ENCODE assay signal across 6 cellular contexts in genomic region chr1:77531596-77532280, GRCh38.
DNase-seq lines count a peak whose midpoint lies in the region; ATAC-seq and TF ChIP-seq lines count a peak whose summit lies in the region.
"Not testable (repeated sequence)": the region's sequence is repeated elsewhere in the genome, so short reads cannot be mapped to it uniquely, and the experiment has no call there.

No MANE protein-coding gene starts in this region.

- H3K27ac ChIP-seq in VCaP (peak overlapping the region; percentile 96; the same call in 1 of the 2 replicates), dorsolateral prefrontal cortex (peak overlapping the region in 33 of 59 donors; percentile 63 to 94 (median 83))
- not testable (repeated sequence) for H3K27ac ChIP-seq in trophoblast cell (ENCODE audit: low read depth, low read length); testis

- not testable (repeated sequence) for H3K18ac ChIP-seq in trophoblast cell (ENCODE audit: low read length)

- not testable (repeated sequence) for H3K23ac ChIP-seq in trophoblast cell (ENCODE audit: low read length)

- not testable (repeated sequence) for H2BK5ac ChIP-seq in trophoblast cell (ENCODE audit: low read depth, low read length, poor library complexity)

- not testable (repeated sequence) for H2BK12ac ChIP-seq in trophoblast cell (ENCODE audit: low read length)

- H3K9me3 ChIP-seq in trophoblast cell (ENCODE audit: insufficient read depth, low read depth, low read length); testis: not testable (repeated sequence)

- not testable (repeated sequence) for TF ChIP-seq POLR2A in testis (IDR thresholded peaks at IDR 0.05)

- not testable (repeated sequence) for H3K14ac ChIP-seq in trophoblast cell (ENCODE audit: low read length)

- H3K27me3 ChIP-seq in dorsolateral prefrontal cortex; trophoblast cell (ENCODE audit: insufficient read depth, low read length); testis: not testable (repeated sequence)

- not testable (repeated sequence) for H3K36me3 ChIP-seq in trophoblast cell (ENCODE audit: control insufficient read depth in 1 of 2, insufficient read depth in 2 of 2, low read length in 2 of 2); testis (ENCODE audit: low read depth, missing control alignments)

- H4K8ac ChIP-seq in trophoblast cell (ENCODE audit: low read depth, low read length): not testable (repeated sequence)

- H3K79me1 ChIP-seq in trophoblast cell (ENCODE audit: low read length): not testable (repeated sequence)

- intact Hi-C loops in dorsolateral prefrontal cortex (cut with DNase I): loop anchor here (5.0 to 10.0 kb wide), 6 partner anchors 134 to 384 kb away; partner anchors contain the start of genes AK5 (in 2 of the 2) and ZZZ3 (in 1 of the 2)
- intact Hi-C loops in left colon (cut with DNase I, micrococcal nuclease): loop anchor here (5.0 to 10.0 kb wide), 2 partner anchors 384 to 387 kb away; no protein-coding TSS in a partner anchor
- intact Hi-C loops in testis (cut with DNase I; ENCODE audit: low total_unique reads): loop anchor here (10.0 kb wide), 1 partner anchor 387 kb away; no protein-coding TSS in a partner anchor

- not testable (repeated sequence) for H3K4me2 ChIP-seq in trophoblast cell (ENCODE audit: low read length)

- H3K79me2 ChIP-seq in trophoblast cell (ENCODE audit: control insufficient read depth, insufficient read depth, low read length, poor library complexity): not testable (repeated sequence)

- WGBS in trophoblast cell (ENCODE audit: extremely low coverage, insufficient coverage, insufficient read length): no CpG with 5 or more reads among the region's 49 CpGs
- WGBS in testis, 2 donors: 75 to 81% methylated on average over 36 to 45 of the region's 49 CpGs

- not testable (repeated sequence) for TF ChIP-seq CTCF in VCaP (conservative IDR thresholded peaks at IDR 0.05); dorsolateral prefrontal cortex (IDR thresholded peaks at IDR 0.05 in 54 of 56, conservative IDR thresholded peaks at IDR 0.05 in 2 of 56; ENCODE audit: low read depth in 1 of 56, partially characterized antibody in 56 of 56); testis (IDR thresholded peaks at IDR 0.05)

- H3K4ac ChIP-seq in trophoblast cell (ENCODE audit: low read depth, low read length): not testable (repeated sequence)

- not testable (repeated sequence) for H3K9ac ChIP-seq in trophoblast cell (ENCODE audit: low read length)

- DNase-seq in EH (ENCODE audit: low read depth): peak; percentile 54
- DNase-seq in dorsolateral prefrontal cortex, left colon: not testable (repeated sequence)
- DNase-seq in trophoblast cell: peak; percentile 39 to 77
- DNase-seq in testis: peak; percentile 44

- H4K12ac ChIP-seq in trophoblast cell (ENCODE audit: low read depth, low read length): not testable (repeated sequence)

- not testable (repeated sequence) for H2AFZ ChIP-seq in trophoblast cell (ENCODE audit: insufficient read depth, low read length, poor library complexity)

- not testable (repeated sequence) for H3K4me3 ChIP-seq in dorsolateral prefrontal cortex; trophoblast cell (ENCODE audit: low read depth, low read length)
- peak overlapping the region; percentile 42 to 51 for H3K4me3 ChIP-seq in testis

- H3K4me1 ChIP-seq in trophoblast cell (ENCODE audit: control insufficient read depth in 1 of 2, insufficient read depth in 2 of 2, low read length in 2 of 2); testis: not testable (repeated sequence)

- not testable (repeated sequence) for H2BK120ac ChIP-seq in trophoblast cell (ENCODE audit: insufficient read depth, low read length, poor library complexity)

- H2AK5ac ChIP-seq in trophoblast cell (ENCODE audit: low read length): not testable (repeated sequence)

- peak; percentile 51 for ATAC-seq in left colon

- not testable (repeated sequence) for H4K91ac ChIP-seq in trophoblast cell (ENCODE audit: low read depth, low read length)
